Comparison of ENCODE assay signal across 16 cellular contexts in the genomic region with DNA sequence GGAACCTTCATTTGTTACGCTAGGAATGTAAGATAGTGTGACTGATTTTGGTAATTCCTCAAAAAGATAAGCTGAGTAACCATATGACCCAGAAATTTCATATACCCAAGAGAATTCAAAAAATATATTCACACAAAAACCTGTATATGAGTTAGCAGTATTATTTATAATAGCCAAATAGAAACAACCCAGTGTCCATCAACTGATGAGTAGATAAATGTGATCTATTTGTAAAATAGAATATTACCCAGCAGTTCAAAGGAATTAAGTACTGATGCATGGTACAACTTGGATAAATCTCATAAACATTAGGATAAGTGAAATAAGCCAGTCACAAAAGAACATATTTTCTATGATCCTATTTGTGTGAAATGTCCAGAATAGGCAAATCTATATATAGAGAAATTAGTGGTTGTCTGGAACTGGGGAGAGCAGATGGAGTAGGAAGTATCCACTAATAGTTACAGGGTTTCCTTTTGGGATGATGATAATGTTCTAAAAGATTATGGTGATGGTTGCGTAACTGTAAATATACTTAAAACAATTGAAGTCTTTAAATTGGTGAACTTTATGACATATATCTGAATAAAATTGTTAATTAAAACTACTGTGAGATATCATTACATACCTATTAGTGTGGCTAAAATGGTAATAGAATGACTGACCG. TPM values are rescaled to one million over a fixed set of nuclear protein-coding genes. Genes with fewer than 3 reads are reported as not detected.
DNase-seq lines count a peak whose midpoint lies in the region; ATAC-seq and TF ChIP-seq lines count a peak whose summit lies in the region.
"Had no signal": no experiment of that assay in that cellular context is flagged by ENCODE, and none has a peak within 500 bp of the region (broad histone marks: within the 10 kb centered on the region; RNA-seq: fewer than 3 reads in every experiment).

No MANE protein-coding gene starts in this region.

- H3K4me3 ChIP-seq in HEK293 (ENCODE audit: low read depth, low read length) (no peak overlapping the region), suprapubic skin (no peak overlapping the region)
- H3K4me3 ChIP-seq: SJCRH30 had no signal

- no peak for ATAC-seq in central memory CD8-positive, alpha-beta T cell (replicated peaks; ENCODE audit: extremely low read depth, poor library complexity, severe bottlenecking)
- ATAC-seq in stimulated activated naive B cell treated with anti-CD40 and anti-IgM and Interleukin-4, amounts not matched to agents 10 μg/mL and 1 μg/mL and 100 μg/mL, for 72 hours (replicated peaks): no peak

- no peak overlapping the region for H3K27ac ChIP-seq in HEK293 (ENCODE audit: extremely low read depth, low read depth, low read length)
- no peak overlapping the region for H3K27ac ChIP-seq in suprapubic skin
- H3K27ac ChIP-seq: C4-2B, SJCRH30 had no signal

- POLR2A ChIA-PET in HEK293 (lab: Yijun Ruan, JAX): interaction anchor here (1.1 to 1.7 kb wide), 2 partner anchors 9 to 10 kb away, joined by 4 to 13 read pairs; a partner anchor contains a TSS

- no peak overlapping the region for H3K4me3 Mint-ChIP-seq in activated naive CD8-positive, alpha-beta T cell
- H3K4me3 Mint-ChIP-seq in activated naive CD8-positive, alpha-beta T cell treated with anti-CD3 and anti-CD28 coated beads for 36 hours: no peak overlapping the region
- H3K4me3 Mint-ChIP-seq in central memory CD8-positive, alpha-beta T cell: no peak overlapping the region
- H3K4me3 Mint-ChIP-seq in stimulated activated naive B cell treated with anti-CD40 and anti-IgM and Interleukin-4, amounts not matched to agents 10 μg/mL and 1 μg/mL and 100 μg/mL, for 72 hours: no peak overlapping the region

- TF ChIP-seq CTCF in HEK293 (tag by site-specific recombination; IDR thresholded peaks at IDR 0.05) (no peak), suprapubic skin (IDR thresholded peaks at IDR 0.05) (no peak)

- DNase-seq in activated naive CD8-positive, alpha-beta T cell treated with anti-CD3 and anti-CD28 coated beads for 36 hours: no peak
- DNase-seq in central memory CD8-positive, alpha-beta T cell (ENCODE audit: low spot score in 2 of 2): no peak
- no peak for DNase-seq in stimulated activated naive B cell treated with anti-CD40 and anti-IgM and Interleukin-4, amounts not matched to agents 10 μg/mL and 1 μg/mL and 100 μg/mL, for 72 hours
- DNase-seq in epidermal melanocyte (ENCODE audit: insufficient read length, low spot score) (no peak), suprapubic skin (ENCODE audit: low spot score in 2 of 2) (no peak)
- DNase-seq: DMS79 treated with DMSO at 0.1 percent for 48 hours, H7, NCI-H1048, NCI-H1417 treated with DMSO at 0.1 percent for 48 hours, NCI-H187, NCI-H446, NCI-H526, SJCRH30 had no signal

- no peak for TF ChIP-seq POLR2A in suprapubic skin (IDR thresholded peaks at IDR 0.05)

- no peaks in the 10 kb centered on the region for H3K9me3 Mint-ChIP-seq in activated naive CD8-positive, alpha-beta T cell (ENCODE audit: low read depth)
- no peaks in the 10 kb centered on the region for H3K9me3 Mint-ChIP-seq in activated naive CD8-positive, alpha-beta T cell treated with anti-CD3 and anti-CD28 coated beads for 36 hours
- H3K9me3 Mint-ChIP-seq in central memory CD8-positive, alpha-beta T cell: no peaks in the 10 kb centered on the region
- H3K9me3 Mint-ChIP-seq in stimulated activated naive B cell treated with anti-CD40 and anti-IgM and Interleukin-4, amounts not matched to agents 10 μg/mL and 1 μg/mL and 100 μg/mL, for 72 hours: no peaks in the 10 kb centered on the region

- WGBS in suprapubic skin: 93% methylated on average over 3 of the region's 3 CpGs

- no peak for TF ChIP-seq EP300 in suprapubic skin (IDR thresholded peaks at IDR 0.05)

- peaks cover 4% of the 10 kb centered on the region for H3K36me3 Mint-ChIP-seq in activated naive CD8-positive, alpha-beta T cell
- H3K36me3 Mint-ChIP-seq in activated naive CD8-positive, alpha-beta T cell treated with anti-CD3 and anti-CD28 coated beads for 36 hours: peaks cover 28% of the 10 kb centered on the region
- H3K36me3 Mint-ChIP-seq in central memory CD8-positive, alpha-beta T cell (ENCODE audit: insufficient read depth): peaks cover 7% of the 10 kb centered on the region
- peaks cover 5 to 10% of the 10 kb centered on the region in 2 donors for H3K36me3 Mint-ChIP-seq in stimulated activated naive B cell treated with anti-CD40 and anti-IgM and Interleukin-4, amounts not matched to agents 10 μg/mL and 1 μg/mL and 100 μg/mL, for 72 hours

- H3K4me1 ChIP-seq in HEK293 (ENCODE audit: control insufficient read depth, insufficient read depth, low read length): peaks cover 11% of the 10 kb centered on the region
- peaks cover 23% of the 10 kb centered on the region for H3K4me1 ChIP-seq in suprapubic skin
- H3K4me1 ChIP-seq: SJCRH30 had no signal

- H3K27me3 Mint-ChIP-seq in activated naive CD8-positive, alpha-beta T cell: no peaks in the 10 kb centered on the region
- H3K27me3 Mint-ChIP-seq in activated naive CD8-positive, alpha-beta T cell treated with anti-CD3 and anti-CD28 coated beads for 36 hours: no peaks in the 10 kb centered on the region
- no peaks in the 10 kb centered on the region for H3K27me3 Mint-ChIP-seq in central memory CD8-positive, alpha-beta T cell
- H3K27me3 Mint-ChIP-seq in stimulated activated naive B cell treated with anti-CD40 and anti-IgM and Interleukin-4, amounts not matched to agents 10 μg/mL and 1 μg/mL and 100 μg/mL, for 72 hours: no peaks in the 10 kb centered on the region

- no peaks in the 10 kb centered on the region for H3K9me3 ChIP-seq in HEK293 (ENCODE audit: control insufficient read depth, insufficient read depth, low read depth, low read length)
- no peaks in the 10 kb centered on the region for H3K9me3 ChIP-seq in suprapubic skin
- H3K9me3 ChIP-seq: SJCRH30 had no signal

- H3K36me3 ChIP-seq in HEK293 (ENCODE audit: control insufficient read depth in 2 of 2, insufficient read depth in 1 of 2, low read length in 2 of 2) (no peaks in the 10 kb centered on the region; a peak in 1 of 3 replicates), suprapubic skin (no peaks in the 10 kb centered on the region)
- H3K36me3 ChIP-seq: SJCRH30 had no signal

- CTCF ChIA-PET in HEK293 (lab: Yijun Ruan, JAX): interaction anchor here (0.6 to 1.8 kb wide), 11 partner anchors 9 to 394 kb away, joined by 3 to 10 read pairs (median 4); no protein-coding TSS in a partner anchor

- peak overlapping the region; percentile 67 for H3K27ac Mint-ChIP-seq in activated naive CD8-positive, alpha-beta T cell
- H3K27ac Mint-ChIP-seq in activated naive CD8-positive, alpha-beta T cell treated with anti-CD3 and anti-CD28 coated beads for 36 hours: no peak overlapping the region
- peak overlapping the region; percentile 70 for H3K27ac Mint-ChIP-seq in central memory CD8-positive, alpha-beta T cell (ENCODE audit: low read depth)
- peak overlapping the region; percentile 72 for H3K27ac Mint-ChIP-seq in stimulated activated naive B cell treated with anti-CD40 and anti-IgM and Interleukin-4, amounts not matched to agents 10 μg/mL and 1 μg/mL and 100 μg/mL, for 72 hours

- H3K27me3 ChIP-seq in suprapubic skin: no peaks in the 10 kb centered on the region
- H3K27me3 ChIP-seq: SJCRH30 had no signal

- peaks cover 80% of the 10 kb centered on the region for H3K4me1 Mint-ChIP-seq in activated naive CD8-positive, alpha-beta T cell (ENCODE audit: low read depth)
- H3K4me1 Mint-ChIP-seq in activated naive CD8-positive, alpha-beta T cell treated with anti-CD3 and anti-CD28 coated beads for 36 hours: peaks cover 61% of the 10 kb centered on the region
- H3K4me1 Mint-ChIP-seq in central memory CD8-positive, alpha-beta T cell: peaks cover 78% of the 10 kb centered on the region
- peaks cover 40 to 72% of the 10 kb centered on the region in 2 donors for H3K4me1 Mint-ChIP-seq in stimulated activated naive B cell treated with anti-CD40 and anti-IgM and Interleukin-4, amounts not matched to agents 10 μg/mL and 1 μg/mL and 100 μg/mL, for 72 hours

TF ChIP-seq in HEK293, 187 proteins besides CTCF, POLR2A, EP300 and RAD21:
- TF ChIP-seq ZNF10 (tag by site-specific recombination; IDR thresholded peaks at IDR 0.05): peak; percentile 91
- TF ChIP-seq, protein P1, sequence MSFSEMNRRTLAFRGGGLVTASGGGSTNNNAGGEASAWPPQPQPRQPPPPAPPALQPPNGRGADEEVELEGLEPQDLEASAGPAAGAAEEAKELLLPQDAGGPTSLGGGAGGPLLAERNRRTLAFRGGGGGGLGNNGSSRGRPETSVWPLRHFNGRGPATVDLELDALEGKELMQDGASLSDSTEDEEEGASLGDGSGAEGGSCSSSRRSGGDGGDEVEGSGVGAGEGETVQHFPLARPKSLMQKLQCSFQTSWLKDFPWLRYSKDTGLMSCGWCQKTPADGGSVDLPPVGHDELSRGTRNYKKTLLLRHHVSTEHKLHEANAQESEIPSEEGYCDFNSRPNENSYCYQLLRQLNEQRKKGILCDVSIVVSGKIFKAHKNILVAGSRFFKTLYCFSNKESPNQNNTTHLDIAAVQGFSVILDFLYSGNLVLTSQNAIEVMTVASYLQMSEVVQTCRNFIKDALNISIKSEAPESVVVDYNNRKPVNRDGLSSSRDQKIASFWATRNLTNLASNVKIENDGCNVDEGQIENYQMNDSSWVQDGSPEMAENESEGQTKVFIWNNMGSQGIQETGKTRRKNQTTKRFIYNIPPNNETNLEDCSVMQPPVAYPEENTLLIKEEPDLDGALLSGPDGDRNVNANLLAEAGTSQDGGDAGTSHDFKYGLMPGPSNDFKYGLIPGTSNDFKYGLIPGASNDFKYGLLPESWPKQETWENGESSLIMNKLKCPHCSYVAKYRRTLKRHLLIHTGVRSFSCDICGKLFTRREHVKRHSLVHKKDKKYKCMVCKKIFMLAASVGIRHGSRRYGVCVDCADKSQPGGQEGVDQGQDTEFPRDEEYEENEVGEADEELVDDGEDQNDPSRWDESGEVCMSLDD (tag by site-specific recombination; IDR thresholded peaks at IDR 0.05): no peak
TF ChIP-seq in HEK293: peak in this region for 1.

RNA-seq across cellular contexts. Expression of a gene that starts 10.2 kb away (rescaled TPM):
- 10 to 100 TPM; 82.7 to 86.1 TPM for total RNA-seq in activated naive CD8-positive, alpha-beta T cell treated with anti-CD3 and anti-CD28 coated beads for 36 hours
- 100 to 1,000 TPM in 3 of 4 donors, 10 to 100 TPM in 1; 89.7 to 273 (median 143) TPM for total RNA-seq in suprapubic skin

RNA-seq across cellular contexts. Expression of a gene that starts 56.0 kb away (rescaled TPM):
- 1 to 10 TPM; 2.4 to 2.9 TPM for total RNA-seq in activated naive CD8-positive, alpha-beta T cell treated with anti-CD3 and anti-CD28 coated beads for 36 hours
- 1 to 10 TPM in 3 of 4 donors, under 1 TPM in 1; 0.93 to 4.8 (median 2.7) TPM for total RNA-seq in suprapubic skin
- total RNA-seq: SJCRH30 had no signal
